In the genomic region with DNA sequence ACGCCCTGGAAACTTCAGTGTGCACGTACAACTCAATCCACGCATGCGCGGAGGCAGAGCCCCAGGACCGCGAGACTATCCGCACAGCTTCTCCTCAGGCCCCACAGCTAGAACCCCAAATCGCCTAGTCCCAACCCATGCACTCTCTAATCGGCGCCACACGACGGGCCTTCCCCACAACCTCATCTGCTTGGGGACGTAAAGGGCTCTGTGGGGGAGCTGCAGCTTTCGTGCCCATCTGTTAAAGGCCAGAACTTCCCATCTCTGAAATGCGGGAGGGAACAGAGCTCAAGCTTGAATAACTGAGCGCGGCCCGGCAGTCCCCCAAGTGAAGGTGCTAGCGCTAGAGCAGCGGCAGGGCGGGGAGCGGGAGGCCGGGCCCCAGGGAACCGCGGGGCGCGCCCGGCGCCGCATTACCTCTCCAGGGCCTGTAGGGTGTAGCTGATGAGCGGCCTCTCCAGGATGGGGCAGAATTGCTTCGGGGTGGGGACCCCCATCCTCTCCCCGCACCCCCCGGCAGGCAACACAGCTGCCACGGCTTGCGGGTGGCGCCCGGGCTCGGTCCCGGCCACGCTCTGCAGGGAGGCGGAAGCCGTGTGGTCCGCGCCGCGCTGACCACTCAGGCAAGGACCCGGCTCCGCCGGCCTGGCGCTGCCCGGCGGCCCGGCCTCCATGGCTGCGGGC, we compare ENCODE assay signal across 1 cellular context.
TF ChIP-seq lines count a peak whose summit lies in the region.

No MANE protein-coding gene starts in this region.

TF ChIP-seq in endothelial cell of umbilical vein, 7 proteins besides CTCF, POLR2A, EP300 and RAD21 (continued from another document):
- TF ChIP-seq, protein P1, sequence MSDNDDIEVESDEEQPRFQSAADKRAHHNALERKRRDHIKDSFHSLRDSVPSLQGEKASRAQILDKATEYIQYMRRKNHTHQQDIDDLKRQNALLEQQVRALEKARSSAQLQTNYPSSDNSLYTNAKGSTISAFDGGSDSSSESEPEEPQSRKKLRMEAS (IDR thresholded peaks at IDR 0.05; ENCODE audit: insufficient read depth, insufficient read length): no peak
